16 cellular contexts compared by ENCODE assay signal in the genomic region with DNA sequence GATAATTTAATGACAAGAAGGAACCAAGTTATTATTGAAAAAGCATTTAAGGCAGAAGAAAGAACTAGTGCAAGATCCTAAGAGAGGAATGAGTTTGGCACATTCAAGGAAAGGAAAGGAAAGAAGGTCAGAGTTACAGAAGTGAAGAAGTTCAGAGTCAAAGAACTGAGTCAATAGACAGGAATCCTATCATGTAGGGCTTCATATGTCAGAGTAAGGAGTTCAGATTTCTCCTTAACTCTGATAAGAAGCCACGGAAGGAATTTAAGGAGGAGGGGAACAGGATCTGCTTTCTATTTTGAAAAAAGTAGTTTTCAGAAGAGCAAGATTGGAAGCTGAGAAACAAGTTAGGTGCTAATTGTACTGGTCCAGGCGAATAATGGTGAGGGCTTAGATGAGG.
DNase-seq lines count a peak whose midpoint lies in the region; ATAC-seq, FAIRE-seq and TF ChIP-seq lines count a peak whose summit lies in the region.
"Had no signal": no experiment of that assay in that cellular context is flagged by ENCODE, and none has a peak within 500 bp of the region (broad histone marks: within the 10 kb centered on the region; RNA-seq: fewer than 3 reads in every experiment).

No MANE protein-coding gene starts in this region.

- intact Hi-C loops in HepG2 (cut with micrococcal nuclease; ENCODE audit: unreplicated experiment) = no loop called here
- intact Hi-C loops in right lobe of liver (cut with DNase I) = no loop called here
- intact Hi-C loops in activated CD8-positive, alpha-beta T cell treated with anti-CD3 and anti-CD28 coated beads for 36 hours (cut with micrococcal nuclease) = loop anchor here (5.0 kb wide), 1 partner anchor 42 kb away; no protein-coding TSS in a partner anchor
- intact Hi-C loops in sigmoid colon (cut with DNase I) = no loop called here
- intact Hi-C loops in heart left ventricle (cut with DNase I) = no loop called here

- POLR2A ChIA-PET in HepG2 (lab: Yijun Ruan, JAX) = no interaction called here
- POLR2A ChIA-PET in activated CD8-positive, alpha-beta T cell treated with anti-CD3 and anti-CD28 coated beads for 36 hours (lab: Charles Lee) = interaction anchor here (0.6 to 5.5 kb wide), 7 partner anchors 12 to 85 kb away, joined by 3 to 44 read pairs (median 5); no protein-coding TSS in a partner anchor

- 96% methylated on average over 2 of the region's 2 CpGs for WGBS in HepG2 (ENCODE audit: low lambda C conversion rate)
- 75% methylated on average over 2 of the region's 2 CpGs for WGBS in right lobe of liver (ENCODE audit: insufficient coverage, low coverage, low lambda C conversion rate, missing lambda C conversion rate)
- WGBS in sigmoid colon, 2 donors = 92 to 96% methylated on average over 2 of the region's 2 CpGs
- WGBS in heart left ventricle, 4 donors = 66 to 80% (median 75%) methylated on average over 2 of the region's 2 CpGs

- peaks cover 29% of the 10 kb centered on the region for H3K4me1 ChIP-seq in HepG2 (ENCODE audit: insufficient read depth, low read length)
- H3K4me1 ChIP-seq in right lobe of liver = peaks cover 0 to 21% (median 0%) of the 10 kb centered on the region in 4 donors
- H3K4me1 ChIP-seq in sigmoid colon = no peaks in the 10 kb centered on the region
- peaks cover 0 to 11% (median 0%) of the 10 kb centered on the region in 12 donors for H3K4me1 ChIP-seq in heart left ventricle
- H3K4me1 ChIP-seq: gastrocnemius medialis, suprapubic skin had no signal

- no peak overlapping the region for H3K27ac ChIP-seq in HepG2 (ENCODE audit: extremely low read length, insufficient read depth, low read length)
- H3K27ac ChIP-seq in right lobe of liver = no peak overlapping the region
- H3K27ac ChIP-seq in sigmoid colon = no peak overlapping the region
- no peak overlapping the region for H3K27ac ChIP-seq in heart left ventricle
- H3K27ac ChIP-seq: gastrocnemius medialis, neutrophil, suprapubic skin had no signal

- H3K9me3 ChIP-seq in HepG2 (ENCODE audit: low read length) = no peaks in the 10 kb centered on the region
- H3K9me3 ChIP-seq in right lobe of liver = no peaks in the 10 kb centered on the region
- no peaks in the 10 kb centered on the region for H3K9me3 ChIP-seq in sigmoid colon
- peaks cover 0 to 12% (median 0%) of the 10 kb centered on the region in 12 donors for H3K9me3 ChIP-seq in heart left ventricle
- H3K9me3 ChIP-seq: gastrocnemius medialis, neutrophil, suprapubic skin had no signal

- no peak for TF ChIP-seq POLR2A in HepG2 (IDR thresholded peaks at IDR 0.05; ENCODE audit: insufficient read depth in 1 of 2, low read depth in 2 of 2, low read length in 2 of 2)
- TF ChIP-seq POLR2A in right lobe of liver (IDR thresholded peaks at IDR 0.05) = no peak
- no peak for TF ChIP-seq POLR2A in sigmoid colon (IDR thresholded peaks at IDR 0.05)
- no peak for TF ChIP-seq POLR2A in heart left ventricle (IDR thresholded peaks at IDR 0.05)

- TF ChIP-seq CTCF in HepG2 (CRISPR knock-in tag; IDR thresholded peaks at IDR 0.05) (no peak), right lobe of liver (IDR thresholded peaks at IDR 0.05) (no peak), fibroblast of pulmonary artery (IDR thresholded peaks at IDR 0.05; ENCODE audit: low read length, missing control alignments) (no peak), sigmoid colon (IDR thresholded peaks at IDR 0.05) (no peak), heart left ventricle (IDR thresholded peaks at IDR 0.05) (no peak)
- no peak for TF ChIP-seq CTCF in activated CD8-positive, alpha-beta T cell treated with anti-CD3 and anti-CD28 coated beads for 36 hours (IDR thresholded peaks at IDR 0.05)

- CTCF ChIA-PET in HepG2 (lab: Yijun Ruan, JAX; ENCODE audit: low intra/inter-chr PET ratio, low total read pairs) = no interaction called here
- CTCF ChIA-PET in activated CD8-positive, alpha-beta T cell treated with anti-CD3 and anti-CD28 coated beads for 36 hours (lab: Charles Lee) = interaction anchor here (0.6 kb wide), 1 partner anchor 82 kb away, joined by 3 read pairs; no protein-coding TSS in a partner anchor

- peaks cover 17% of the 10 kb centered on the region for H3K9me3 Mint-ChIP-seq in activated CD8-positive, alpha-beta T cell treated with anti-CD3 and anti-CD28 coated beads for 36 hours

- H3K27ac Mint-ChIP-seq in activated CD8-positive, alpha-beta T cell treated with anti-CD3 and anti-CD28 coated beads for 36 hours = peak overlapping the region; percentile 96
- H3K27ac Mint-ChIP-seq: dendritic cell treated with granulocyte-macrophage colony-stimulating factor and Interleukin-4, amounts not matched to agents 40 ng/mL and 50 ng/mL, for 4 days had no signal

- peak overlapping the region; percentile 52 for H2AFZ ChIP-seq in HepG2 (ENCODE audit: low read length)

- FAIRE-seq in HepG2 (lab: Jason Lieb, UNC) = no peak
- FAIRE-seq: G401.6 had no signal

- H3K4me3 ChIP-seq in HepG2 (replicated peaks in 1 of 3; ENCODE audit: insufficient read depth in 1 of 3, low read depth in 2 of 3, low read length in 3 of 3) (no peak overlapping the region), right lobe of liver (no peak overlapping the region), fibroblast of pulmonary artery (replicated peaks; ENCODE audit: low read depth, low read length) (no peak overlapping the region), sigmoid colon (no peak overlapping the region), heart left ventricle (no peak overlapping the region)
- H3K4me3 ChIP-seq: gastrocnemius medialis, suprapubic skin had no signal

- H3K4me2 ChIP-seq in HepG2 (ENCODE audit: low read depth, low read length) = no peak overlapping the region

- H3K27me3 ChIP-seq in HepG2 (ENCODE audit: control insufficient read depth in 1 of 2, insufficient read depth in 2 of 2, low read length in 2 of 2) (peaks cover 0 to 3% of the 10 kb centered on the region in 2 experiments; a peak in 2 of 5 replicates), right lobe of liver (no peaks in the 10 kb centered on the region), sigmoid colon (no peaks in the 10 kb centered on the region), heart left ventricle (no peaks in the 10 kb centered on the region)
- H3K27me3 ChIP-seq: gastrocnemius medialis, neutrophil, suprapubic skin had no signal

- H4K20me1 ChIP-seq in HepG2 (ENCODE audit: insufficient read depth, low read length) = no peaks in the 10 kb centered on the region

- in situ Hi-C loops in HepG2 (cut with HindIII; ENCODE audit: extremely low pct_ligation_motif_present, low pct_unique_long_range_greater_than_20kb) = no loop called here

- H3K36me3 ChIP-seq in HepG2 (replicated peaks in 1 of 2; ENCODE audit: control insufficient read depth in 1 of 2, insufficient read depth in 2 of 2, low read length in 2 of 2) = no peaks in the 10 kb centered on the region
- no peaks in the 10 kb centered on the region for H3K36me3 ChIP-seq in right lobe of liver
- no peaks in the 10 kb centered on the region for H3K36me3 ChIP-seq in sigmoid colon
- H3K36me3 ChIP-seq in heart left ventricle = no peaks in the 10 kb centered on the region
- H3K36me3 ChIP-seq: gastrocnemius medialis, neutrophil, suprapubic skin had no signal

- ATAC-seq in HepG2 (no peak), right lobe of liver (no peak), heart left ventricle (no peak)
- ATAC-seq in activated CD8-positive, alpha-beta T cell treated with anti-CD3 and anti-CD28 coated beads for 36 hours = no peak
- ATAC-seq: gastrocnemius medialis, right cardiac atrium had no signal

- peaks cover 68% of the 10 kb centered on the region for H3K4me1 Mint-ChIP-seq in activated CD8-positive, alpha-beta T cell treated with anti-CD3 and anti-CD28 coated beads for 36 hours (ENCODE audit: low read depth)

- TF ChIP-seq RAD21 in HepG2 (CRISPR knock-in tag; IDR thresholded peaks at IDR 0.05) = no peak

- H3K4me3 Mint-ChIP-seq in activated CD8-positive, alpha-beta T cell treated with anti-CD3 and anti-CD28 coated beads for 36 hours = no peak overlapping the region
- H3K4me3 Mint-ChIP-seq: dendritic cell treated with granulocyte-macrophage colony-stimulating factor and Interleukin-4, amounts not matched to agents 40 ng/mL and 50 ng/mL, for 4 days had no signal

- no TSS peak for BruUV-seq in HepG2 (replicated peaks; lab: Mats Ljungman, UMichigan)

- TF ChIP-seq EP300 in HepG2 (IDR thresholded peaks at IDR 0.05; ENCODE audit: low read depth in 2 of 2, low read length in 2 of 2) = no peak
- TF ChIP-seq EP300 in HepG2 (CRISPR knock-in tag; IDR thresholded peaks at IDR 0.05; ENCODE audit: borderline replicate concordance) = no peak
- TF ChIP-seq EP300 in sigmoid colon (IDR thresholded peaks at IDR 0.05) = no peak

- peaks cover 33% of the 10 kb centered on the region for H3K36me3 Mint-ChIP-seq in activated CD8-positive, alpha-beta T cell treated with anti-CD3 and anti-CD28 coated beads for 36 hours (ENCODE audit: low read depth)

- DNase-seq in HepG2 (ENCODE audit: low spot score) (no peak), right lobe of liver (no peak), fibroblast of pulmonary artery (ENCODE audit: low read depth) (peak; percentile 22), GF-D8 (lab: John Stamatoyannopoulos, UW) (no peak), pons (ENCODE audit: low spot score) (no peak), sigmoid colon (no peak), heart left ventricle (no peak)
- no peak for DNase-seq in activated CD8-positive, alpha-beta T cell treated with anti-CD3 and anti-CD28 coated beads for 36 hours
- DNase-seq: gastrocnemius medialis, NCI-H1694 treated with DMSO at 0.1 percent for 48 hours, NCI-H446, right cardiac atrium had no signal

- H3K9ac ChIP-seq in HepG2 (ENCODE audit: insufficient read depth, low read depth, low read length) = no peak overlapping the region

- H3K79me2 ChIP-seq in HepG2 (ENCODE audit: insufficient read depth, low read length) = no peaks in the 10 kb centered on the region

- H3K27me3 Mint-ChIP-seq in activated CD8-positive, alpha-beta T cell treated with anti-CD3 and anti-CD28 coated beads for 36 hours = no peaks in the 10 kb centered on the region
- H3K27me3 Mint-ChIP-seq: dendritic cell treated with granulocyte-macrophage colony-stimulating factor and Interleukin-4, amounts not matched to agents 40 ng/mL and 50 ng/mL, for 4 days had no signal

TF ChIP-seq in HepG2, 621 proteins besides CTCF, POLR2A, EP300 and RAD21 (continues in another document):
- TF ChIP-seq KLF12 (CRISPR knock-in tag; IDR thresholded peaks at IDR 0.05; ENCODE audit: borderline replicate concordance) (no peak), KDM3A (CRISPR knock-in tag; IDR thresholded peaks at IDR 0.05; ENCODE audit: low read depth) (no peak), SRF (IDR thresholded peaks at IDR 0.05; ENCODE audit: low read depth, low read length) (no peak), ZNF143 (CRISPR knock-in tag; IDR thresholded peaks at IDR 0.05) (no peak)
- TF ChIP-seq, protein P1, sequence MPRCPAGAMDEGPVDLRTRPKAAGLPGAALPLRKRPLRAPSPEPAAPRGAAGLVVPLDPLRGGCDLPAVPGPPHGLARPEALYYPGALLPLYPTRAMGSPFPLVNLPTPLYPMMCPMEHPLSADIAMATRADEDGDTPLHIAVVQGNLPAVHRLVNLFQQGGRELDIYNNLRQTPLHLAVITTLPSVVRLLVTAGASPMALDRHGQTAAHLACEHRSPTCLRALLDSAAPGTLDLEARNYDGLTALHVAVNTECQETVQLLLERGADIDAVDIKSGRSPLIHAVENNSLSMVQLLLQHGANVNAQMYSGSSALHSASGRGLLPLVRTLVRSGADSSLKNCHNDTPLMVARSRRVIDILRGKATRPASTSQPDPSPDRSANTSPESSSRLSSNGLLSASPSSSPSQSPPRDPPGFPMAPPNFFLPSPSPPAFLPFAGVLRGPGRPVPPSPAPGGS (CRISPR knock-in tag; IDR thresholded peaks at IDR 0.05) = no peak
